In the genomic region with DNA sequence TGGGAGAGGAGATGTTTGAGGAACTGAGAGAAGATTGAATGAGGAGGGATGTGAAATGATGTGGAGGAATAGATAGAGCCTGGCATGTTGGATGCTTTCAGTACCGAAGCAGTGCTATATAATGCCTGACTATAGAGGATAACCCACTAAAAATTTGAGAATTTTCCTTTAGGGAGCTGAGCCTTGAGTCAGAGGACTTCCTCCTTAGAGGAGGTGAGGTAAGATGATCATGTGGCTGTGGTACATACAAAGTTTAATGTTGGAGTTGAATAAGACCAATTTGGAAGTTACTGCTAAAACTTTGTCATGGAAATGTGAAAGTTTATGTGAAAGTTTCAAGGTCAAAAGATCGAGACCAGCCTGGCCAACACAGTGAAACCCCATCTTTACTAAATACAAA, we compare ENCODE assay signal across 16 cellular contexts.
DNase-seq lines count a peak whose midpoint lies in the region; ATAC-seq, FAIRE-seq and TF ChIP-seq lines count a peak whose summit lies in the region.
"Had no signal": no experiment of that assay in that cellular context is flagged by ENCODE, and none has a peak within 500 bp of the region (broad histone marks: within the 10 kb centered on the region; RNA-seq: fewer than 3 reads in every experiment).

No MANE protein-coding gene starts in this region.

- TF ChIP-seq POLR2A in thyroid gland (IDR thresholded peaks at IDR 0.05) (no peak), heart left ventricle (IDR thresholded peaks at IDR 0.05) (no peak)

- no peaks in the 10 kb centered on the region for H4K20me1 ChIP-seq in keratinocyte (ENCODE audit: control insufficient read depth, extremely low read depth, insufficient read depth, low read length)

- H3K4me1 ChIP-seq in ascending aorta, result peaks cover 0 to 25% of the 10 kb centered on the region in 2 donors
- H3K4me1 ChIP-seq in keratinocyte (ENCODE audit: control insufficient read depth, extremely low read depth, insufficient read depth, low read length), result peaks cover 36% of the 10 kb centered on the region
- peaks cover 9 to 21% of the 10 kb centered on the region in 2 donors for H3K4me1 ChIP-seq in thyroid gland
- H3K4me1 ChIP-seq in small intestine (ENCODE audit: control insufficient read depth in 2 of 2, insufficient read depth in 1 of 2, low read depth in 1 of 2, low read length in 1 of 2), result peaks cover 0 to 9% of the 10 kb centered on the region in 2 donors
- peaks cover 0 to 5% (median 0%) of the 10 kb centered on the region in 12 donors for H3K4me1 ChIP-seq in heart left ventricle

- H3K4me3 Mint-ChIP-seq in natural killer cell, result no peak overlapping the region
- H3K4me3 Mint-ChIP-seq: activated CD4-positive, alpha-beta memory T cell treated with anti-CD3 and anti-CD28 coated beads for 36 hours had no signal

- H3K9me3 ChIP-seq in ascending aorta (no peaks in the 10 kb centered on the region), keratinocyte (ENCODE audit: control insufficient read depth, low read depth, low read length) (no peaks in the 10 kb centered on the region), thyroid gland (no peaks in the 10 kb centered on the region), small intestine (ENCODE audit: control insufficient read depth, low read depth) (no peaks in the 10 kb centered on the region), heart left ventricle (no peaks in the 10 kb centered on the region)

- DNase-seq in HCEC 1CT, result peak; percentile 70
- DNase-seq in ascending aorta (ENCODE audit: low spot score in 2 of 2), result no peak
- DNase-seq in keratinocyte (ENCODE audit: low read depth, low spot score), result no peak
- DNase-seq in thyroid gland, result no peak
- no peak for DNase-seq in small intestine
- DNase-seq in natural killer cell, result no peak
- DNase-seq in heart left ventricle, result no peak
- DNase-seq: activated CD4-positive, alpha-beta memory T cell treated with anti-CD3 and anti-CD28 coated beads for 36 hours; DMS53; NCI-H524; OCI-M1 had no signal

- dilution Hi-C loops in keratinocyte (cut with MboI; ENCODE audit: extremely low pct_ligation_motif_present, low sequenced_read_pairs), result no loop called here

- H3K27ac Mint-ChIP-seq in natural killer cell, result no peak overlapping the region
- H3K27ac Mint-ChIP-seq: activated CD4-positive, alpha-beta memory T cell treated with anti-CD3 and anti-CD28 coated beads for 36 hours had no signal

- WGBS in thyroid gland, 2 donors, result 94 to 98% methylated on average over 2 of the region's 2 CpGs
- WGBS in small intestine, 3 donors, result 91 to 95% (median 94%) methylated on average over 2 of the region's 2 CpGs
- WGBS in heart left ventricle, 4 donors, result 91 to 98% (median 95%) methylated on average over 2 of the region's 2 CpGs

- H3K4me3 ChIP-seq in ascending aorta (no peak overlapping the region), keratinocyte (ENCODE audit: control insufficient read depth in 2 of 3, extremely low read depth in 1 of 3, insufficient read depth in 2 of 3, low read depth in 1 of 3, low read length in 3 of 3) (no peak overlapping the region), thyroid gland (replicated peaks in 1 of 3) (no peak overlapping the region), small intestine (ENCODE audit: low read depth in 1 of 2, low read length in 2 of 2) (no peak overlapping the region), heart left ventricle (no peak overlapping the region)

- H3K36me3 ChIP-seq in ascending aorta, result peaks cover 6 to 41% of the 10 kb centered on the region in 2 donors
- H3K36me3 ChIP-seq in keratinocyte (ENCODE audit: control insufficient read depth in 2 of 2, extremely low read depth in 1 of 2, insufficient read depth in 2 of 2, low read length in 2 of 2), result peaks cover 8 to 21% of the 10 kb centered on the region in 2 experiments
- no peaks in the 10 kb centered on the region for H3K36me3 ChIP-seq in thyroid gland
- H3K36me3 ChIP-seq in small intestine (ENCODE audit: control insufficient read depth in 2 of 2, insufficient read depth in 2 of 2, low read length in 2 of 2), result no peaks in the 10 kb centered on the region
- peaks cover 0 to 30% (median 7%) of the 10 kb centered on the region in 9 donors for H3K36me3 ChIP-seq in heart left ventricle

- intact Hi-C loops in ascending aorta (cut with DNase I) (loop anchor here (5.0 kb wide), 2 partner anchors 40 to 265 kb away; no protein-coding TSS in a partner anchor), thyroid gland (cut with DNase I) (no loop called here), natural killer cell (cut with micrococcal nuclease) (no loop called here), heart left ventricle (cut with DNase I) (no loop called here)

- H3K9me1 ChIP-seq in keratinocyte (ENCODE audit: control insufficient read depth, extremely low read depth, insufficient read depth, low read length), result no peaks in the 10 kb centered on the region

- no peak for ATAC-seq in GM21515 (IDR thresholded peaks at IDR 0.05; ENCODE audit: unreplicated experiment)
- no peak for ATAC-seq in natural killer cell
- ATAC-seq in heart left ventricle, result no peak
- ATAC-seq: left lobe of liver had no signal

- peaks cover 0 to 5% of the 10 kb centered on the region in 2 donors for H3K27me3 Mint-ChIP-seq in natural killer cell (ENCODE audit: low read depth in 2 of 2)

- TF ChIP-seq CTCF in ascending aorta (IDR thresholded peaks at IDR 0.05) (no peak), keratinocyte (optimal IDR thresholded peaks at IDR 0.05 in 1 of 3, IDR thresholded peaks at IDR 0.05 in 1 of 3, conservative IDR thresholded peaks at IDR 0.05 in 1 of 3; ENCODE audit: extremely low read depth in 1 of 3, insufficient read depth in 2 of 3, low read length in 3 of 3) (no peak), thyroid gland (IDR thresholded peaks at IDR 0.05) (no peak), natural killer cell (IDR thresholded peaks at IDR 0.05) (no peak), heart left ventricle (IDR thresholded peaks at IDR 0.05) (no peak)

- H2AFZ ChIP-seq in keratinocyte (ENCODE audit: control insufficient read depth, low read length), result no peak overlapping the region

- H3K4me1 Mint-ChIP-seq in natural killer cell, result no peaks in the 10 kb centered on the region

- H3K9me3 Mint-ChIP-seq in natural killer cell, result peaks cover under 1 to 5% of the 10 kb centered on the region in 2 donors
- H3K9me3 Mint-ChIP-seq: activated CD4-positive, alpha-beta memory T cell treated with anti-CD3 and anti-CD28 coated beads for 36 hours had no signal

- peak overlapping the region; percentile 37 for H3K4me2 ChIP-seq in keratinocyte (ENCODE audit: control insufficient read depth, extremely low read depth, insufficient read depth, low read depth, low read length)
- H3K4me2 ChIP-seq: KMS-11 had no signal

- no peaks in the 10 kb centered on the region for H3K36me3 Mint-ChIP-seq in natural killer cell
- H3K36me3 Mint-ChIP-seq: activated CD4-positive, alpha-beta memory T cell treated with anti-CD3 and anti-CD28 coated beads for 36 hours had no signal

- no peak overlapping the region for H3K9ac ChIP-seq in keratinocyte (ENCODE audit: control insufficient read depth, extremely low read depth, insufficient read depth, low read length)
- H3K9ac ChIP-seq: KMS-11 had no signal

- H3K27ac ChIP-seq in ascending aorta, result peak overlapping the region; percentile 88
- peak overlapping the region; percentile 88 for H3K27ac ChIP-seq in keratinocyte (ENCODE audit: control insufficient read depth, insufficient read depth, low read length)
- H3K27ac ChIP-seq in thyroid gland, result peak overlapping the region in 2 of 3 donors; percentile 59 to 73
- peak overlapping the region in 1 of 2 donors; percentile 46 for H3K27ac ChIP-seq in small intestine (ENCODE audit: low read depth in 1 of 2, low read length in 1 of 2)
- H3K27ac ChIP-seq in heart left ventricle, result peak overlapping the region in 1 of 12 donors; percentile 49
- H3K27ac ChIP-seq: HL-60, KMS-11 had no signal

- H3K79me2 ChIP-seq in keratinocyte (ENCODE audit: control insufficient read depth, insufficient read depth, low read length), result peaks cover 61% of the 10 kb centered on the region

- no peak for FAIRE-seq in keratinocyte (lab: Jason Lieb, UNC)
- FAIRE-seq in small intestine (lab: Jason Lieb, UNC), result no peak
- FAIRE-seq: colon had no signal

- H3K27me3 ChIP-seq in ascending aorta, result no peaks in the 10 kb centered on the region
- no peaks in the 10 kb centered on the region for H3K27me3 ChIP-seq in keratinocyte (ENCODE audit: control insufficient read depth, extremely low read depth, insufficient read depth, low read length)
- no peaks in the 10 kb centered on the region for H3K27me3 ChIP-seq in thyroid gland
- H3K27me3 ChIP-seq in small intestine (ENCODE audit: control insufficient read depth in 2 of 2, insufficient read depth in 2 of 2, low read length in 2 of 2), result no peaks in the 10 kb centered on the region
- no peaks in the 10 kb centered on the region for H3K27me3 ChIP-seq in heart left ventricle
